Comparison of ENCODE assay signal across 1 cellular context in the genomic region with DNA sequence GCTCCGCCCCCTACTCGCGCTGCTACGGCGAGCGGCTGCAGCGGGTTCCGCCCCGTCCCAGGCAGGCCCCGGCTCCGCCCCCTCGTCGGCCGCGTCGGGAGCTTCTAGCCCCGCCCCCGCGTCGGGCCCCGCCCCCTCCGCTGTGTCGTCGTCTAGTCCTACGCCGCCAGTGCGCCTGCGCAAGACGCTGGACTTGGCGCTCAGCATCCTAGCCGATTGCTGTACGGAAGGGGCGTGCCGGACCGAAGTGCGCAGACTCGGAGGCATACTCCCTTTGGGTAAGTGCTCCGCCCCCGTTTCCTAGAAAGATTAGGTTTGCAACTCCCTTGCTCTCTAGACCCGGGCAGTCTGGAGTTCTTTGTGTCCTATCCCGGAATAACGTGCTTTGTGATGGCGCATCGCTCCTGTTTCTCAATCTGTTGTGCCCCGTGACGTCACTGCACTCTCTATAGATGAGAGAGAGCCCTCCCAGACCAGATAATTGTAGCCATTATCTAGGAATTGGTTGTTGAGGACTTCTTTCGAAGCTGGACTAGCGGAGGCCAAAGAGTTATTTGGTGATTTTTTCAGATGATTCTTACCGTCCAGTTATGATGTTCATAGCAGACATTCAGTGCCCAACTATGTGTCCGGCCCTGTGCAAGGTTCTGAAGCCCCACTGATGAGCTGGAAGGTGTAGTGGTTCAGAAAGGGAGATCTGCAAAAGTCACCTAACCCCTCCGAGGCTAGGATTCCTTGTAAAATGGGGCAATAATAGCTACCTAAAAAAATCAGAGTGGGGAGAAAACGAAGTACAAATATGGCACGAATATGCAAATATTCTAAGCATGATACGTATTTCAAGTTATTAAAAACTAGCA.
TF ChIP-seq lines count a peak whose summit lies in the region.

No MANE protein-coding gene starts in this region.

TF ChIP-seq in K562, 482 proteins besides CTCF, POLR2A, EP300 and RAD21 (continues in another document):
- TF ChIP-seq CREM (IDR thresholded peaks at IDR 0.05; ENCODE audit: low read depth) (peak; percentile 76), CHD1 (IDR thresholded peaks at IDR 0.05; ENCODE audit: low read length) (peak; percentile 52), RFX7 (CRISPR knock-in tag; IDR thresholded peaks at IDR 0.05) (no peak), FOXK2 (conservative IDR thresholded peaks at IDR 0.05 in 1 of 2, IDR thresholded peaks at IDR 0.05 in 1 of 2; ENCODE audit: low read depth in 2 of 2) (peak in 1 of 2 experiments; percentile 28; a peak in 1 of 4 replicates), FOXK1 (CRISPR knock-in tag; IDR thresholded peaks at IDR 0.05; ENCODE audit: borderline replicate concordance) (0 out of 2 replicates have a peak, but pooled peaks have one; percentile 61), RBBP5 (IDR thresholded peaks at IDR 0.05; ENCODE audit: borderline replicate concordance, insufficient read depth, low read length, poor library complexity, severe bottlenecking) (peak; percentile 10), MED1 (CRISPR knock-in tag; IDR thresholded peaks at IDR 0.05; ENCODE audit: borderline replicate concordance) (no peak), NR2C2 (CRISPR knock-in tag; IDR thresholded peaks at IDR 0.05) (no peak), NR2C2 (tag; IDR thresholded peaks at IDR 0.05) (no peak), NR3C1 (CRISPR knock-in tag; IDR thresholded peaks at IDR 0.05) (no peak), NFRKB (IDR thresholded peaks at IDR 0.05; ENCODE audit: low read depth) (peak; percentile 48; the same call in 1 of the 2 replicates), NFYB (IDR thresholded peaks at IDR 0.05; ENCODE audit: extremely low read depth, insufficient read length) (no peak), FOXJ3 (CRISPR knock-in tag; IDR thresholded peaks at IDR 0.05) (no peak), POLR2B (IDR thresholded peaks at IDR 0.05; ENCODE audit: low read depth, partially characterized antibody) (peak; percentile 15), POLR2AphosphoS2 (IDR thresholded peaks at IDR 0.05; ENCODE audit: low read length) (0 out of 2 replicates have a peak, but pooled peaks have one; percentile 16)
- TF ChIP-seq, protein P1, sequence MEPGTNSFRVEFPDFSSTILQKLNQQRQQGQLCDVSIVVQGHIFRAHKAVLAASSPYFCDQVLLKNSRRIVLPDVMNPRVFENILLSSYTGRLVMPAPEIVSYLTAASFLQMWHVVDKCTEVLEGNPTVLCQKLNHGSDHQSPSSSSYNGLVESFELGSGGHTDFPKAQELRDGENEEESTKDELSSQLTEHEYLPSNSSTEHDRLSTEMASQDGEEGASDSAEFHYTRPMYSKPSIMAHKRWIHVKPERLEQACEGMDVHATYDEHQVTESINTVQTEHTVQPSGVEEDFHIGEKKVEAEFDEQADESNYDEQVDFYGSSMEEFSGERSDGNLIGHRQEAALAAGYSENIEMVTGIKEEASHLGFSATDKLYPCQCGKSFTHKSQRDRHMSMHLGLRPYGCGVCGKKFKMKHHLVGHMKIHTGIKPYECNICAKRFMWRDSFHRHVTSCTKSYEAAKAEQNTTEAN (CRISPR knock-in tag; IDR thresholded peaks at IDR 0.05) = 0 out of 2 replicates have a peak, but pooled peaks have one; percentile 70
- TF ChIP-seq, protein P2, sequence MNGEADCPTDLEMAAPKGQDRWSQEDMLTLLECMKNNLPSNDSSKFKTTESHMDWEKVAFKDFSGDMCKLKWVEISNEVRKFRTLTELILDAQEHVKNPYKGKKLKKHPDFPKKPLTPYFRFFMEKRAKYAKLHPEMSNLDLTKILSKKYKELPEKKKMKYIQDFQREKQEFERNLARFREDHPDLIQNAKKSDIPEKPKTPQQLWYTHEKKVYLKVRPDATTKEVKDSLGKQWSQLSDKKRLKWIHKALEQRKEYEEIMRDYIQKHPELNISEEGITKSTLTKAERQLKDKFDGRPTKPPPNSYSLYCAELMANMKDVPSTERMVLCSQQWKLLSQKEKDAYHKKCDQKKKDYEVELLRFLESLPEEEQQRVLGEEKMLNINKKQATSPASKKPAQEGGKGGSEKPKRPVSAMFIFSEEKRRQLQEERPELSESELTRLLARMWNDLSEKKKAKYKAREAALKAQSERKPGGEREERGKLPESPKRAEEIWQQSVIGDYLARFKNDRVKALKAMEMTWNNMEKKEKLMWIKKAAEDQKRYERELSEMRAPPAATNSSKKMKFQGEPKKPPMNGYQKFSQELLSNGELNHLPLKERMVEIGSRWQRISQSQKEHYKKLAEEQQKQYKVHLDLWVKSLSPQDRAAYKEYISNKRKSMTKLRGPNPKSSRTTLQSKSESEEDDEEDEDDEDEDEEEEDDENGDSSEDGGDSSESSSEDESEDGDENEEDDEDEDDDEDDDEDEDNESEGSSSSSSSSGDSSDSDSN (IDR thresholded peaks at IDR 0.05; ENCODE audit: borderline replicate concordance in 1 of 2, low read depth in 2 of 2, low read length in 2 of 2) = no peak
- TF ChIP-seq, protein P3, sequence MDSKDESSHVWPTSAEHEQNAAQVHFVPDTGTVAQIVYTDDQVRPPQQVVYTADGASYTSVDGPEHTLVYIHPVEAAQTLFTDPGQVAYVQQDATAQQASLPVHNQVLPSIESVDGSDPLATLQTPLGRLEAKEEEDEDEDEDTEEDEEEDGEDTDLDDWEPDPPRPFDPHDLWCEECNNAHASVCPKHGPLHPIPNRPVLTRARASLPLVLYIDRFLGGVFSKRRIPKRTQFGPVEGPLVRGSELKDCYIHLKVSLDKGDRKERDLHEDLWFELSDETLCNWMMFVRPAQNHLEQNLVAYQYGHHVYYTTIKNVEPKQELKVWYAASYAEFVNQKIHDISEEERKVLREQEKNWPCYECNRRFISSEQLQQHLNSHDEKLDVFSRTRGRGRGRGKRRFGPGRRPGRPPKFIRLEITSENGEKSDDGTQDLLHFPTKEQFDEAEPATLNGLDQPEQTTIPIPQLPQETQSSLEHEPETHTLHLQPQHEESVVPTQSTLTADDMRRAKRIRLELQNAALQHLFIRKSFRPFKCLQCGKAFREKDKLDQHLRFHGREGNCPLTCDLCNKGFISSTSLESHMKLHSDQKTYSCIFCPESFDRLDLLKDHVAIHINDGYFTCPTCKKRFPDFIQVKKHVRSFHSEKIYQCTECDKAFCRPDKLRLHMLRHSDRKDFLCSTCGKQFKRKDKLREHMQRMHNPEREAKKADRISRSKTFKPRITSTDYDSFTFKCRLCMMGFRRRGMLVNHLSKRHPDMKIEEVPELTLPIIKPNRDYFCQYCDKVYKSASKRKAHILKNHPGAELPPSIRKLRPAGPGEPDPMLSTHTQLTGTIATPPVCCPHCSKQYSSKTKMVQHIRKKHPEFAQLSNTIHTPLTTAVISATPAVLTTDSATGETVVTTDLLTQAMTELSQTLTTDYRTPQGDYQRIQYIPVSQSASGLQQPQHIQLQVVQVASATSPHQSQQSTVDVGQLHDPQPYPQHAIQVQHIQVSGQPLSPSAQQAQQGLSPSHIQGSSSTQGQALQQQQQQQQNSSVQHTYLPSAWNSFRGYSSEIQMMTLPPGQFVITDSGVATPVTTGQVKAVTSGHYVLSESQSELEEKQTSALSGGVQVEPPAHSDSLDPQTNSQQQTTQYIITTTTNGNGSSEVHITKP (IDR thresholded peaks at IDR 0.05; ENCODE audit: partially characterized antibody) = peak; percentile 33
- TF ChIP-seq, protein P4, sequence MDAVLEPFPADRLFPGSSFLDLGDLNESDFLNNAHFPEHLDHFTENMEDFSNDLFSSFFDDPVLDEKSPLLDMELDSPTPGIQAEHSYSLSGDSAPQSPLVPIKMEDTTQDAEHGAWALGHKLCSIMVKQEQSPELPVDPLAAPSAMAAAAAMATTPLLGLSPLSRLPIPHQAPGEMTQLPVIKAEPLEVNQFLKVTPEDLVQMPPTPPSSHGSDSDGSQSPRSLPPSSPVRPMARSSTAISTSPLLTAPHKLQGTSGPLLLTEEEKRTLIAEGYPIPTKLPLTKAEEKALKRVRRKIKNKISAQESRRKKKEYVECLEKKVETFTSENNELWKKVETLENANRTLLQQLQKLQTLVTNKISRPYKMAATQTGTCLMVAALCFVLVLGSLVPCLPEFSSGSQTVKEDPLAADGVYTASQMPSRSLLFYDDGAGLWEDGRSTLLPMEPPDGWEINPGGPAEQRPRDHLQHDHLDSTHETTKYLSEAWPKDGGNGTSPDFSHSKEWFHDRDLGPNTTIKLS (IDR thresholded peaks at IDR 0.05; ENCODE audit: borderline replicate concordance, low read depth) = peak; percentile 11; the same call in 1 of the 2 replicates
- TF ChIP-seq, protein P5, sequence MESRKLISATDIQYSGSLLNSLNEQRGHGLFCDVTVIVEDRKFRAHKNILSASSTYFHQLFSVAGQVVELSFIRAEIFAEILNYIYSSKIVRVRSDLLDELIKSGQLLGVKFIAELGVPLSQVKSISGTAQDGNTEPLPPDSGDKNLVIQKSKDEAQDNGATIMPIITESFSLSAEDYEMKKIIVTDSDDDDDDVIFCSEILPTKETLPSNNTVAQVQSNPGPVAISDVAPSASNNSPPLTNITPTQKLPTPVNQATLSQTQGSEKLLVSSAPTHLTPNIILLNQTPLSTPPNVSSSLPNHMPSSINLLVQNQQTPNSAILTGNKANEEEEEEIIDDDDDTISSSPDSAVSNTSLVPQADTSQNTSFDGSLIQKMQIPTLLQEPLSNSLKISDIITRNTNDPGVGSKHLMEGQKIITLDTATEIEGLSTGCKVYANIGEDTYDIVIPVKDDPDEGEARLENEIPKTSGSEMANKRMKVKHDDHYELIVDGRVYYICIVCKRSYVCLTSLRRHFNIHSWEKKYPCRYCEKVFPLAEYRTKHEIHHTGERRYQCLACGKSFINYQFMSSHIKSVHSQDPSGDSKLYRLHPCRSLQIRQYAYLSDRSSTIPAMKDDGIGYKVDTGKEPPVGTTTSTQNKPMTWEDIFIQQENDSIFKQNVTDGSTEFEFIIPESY (CRISPR knock-in tag; IDR thresholded peaks at IDR 0.05) = peak; percentile 25; the same call in 1 of the 2 replicates
- TF ChIP-seq, protein P6, sequence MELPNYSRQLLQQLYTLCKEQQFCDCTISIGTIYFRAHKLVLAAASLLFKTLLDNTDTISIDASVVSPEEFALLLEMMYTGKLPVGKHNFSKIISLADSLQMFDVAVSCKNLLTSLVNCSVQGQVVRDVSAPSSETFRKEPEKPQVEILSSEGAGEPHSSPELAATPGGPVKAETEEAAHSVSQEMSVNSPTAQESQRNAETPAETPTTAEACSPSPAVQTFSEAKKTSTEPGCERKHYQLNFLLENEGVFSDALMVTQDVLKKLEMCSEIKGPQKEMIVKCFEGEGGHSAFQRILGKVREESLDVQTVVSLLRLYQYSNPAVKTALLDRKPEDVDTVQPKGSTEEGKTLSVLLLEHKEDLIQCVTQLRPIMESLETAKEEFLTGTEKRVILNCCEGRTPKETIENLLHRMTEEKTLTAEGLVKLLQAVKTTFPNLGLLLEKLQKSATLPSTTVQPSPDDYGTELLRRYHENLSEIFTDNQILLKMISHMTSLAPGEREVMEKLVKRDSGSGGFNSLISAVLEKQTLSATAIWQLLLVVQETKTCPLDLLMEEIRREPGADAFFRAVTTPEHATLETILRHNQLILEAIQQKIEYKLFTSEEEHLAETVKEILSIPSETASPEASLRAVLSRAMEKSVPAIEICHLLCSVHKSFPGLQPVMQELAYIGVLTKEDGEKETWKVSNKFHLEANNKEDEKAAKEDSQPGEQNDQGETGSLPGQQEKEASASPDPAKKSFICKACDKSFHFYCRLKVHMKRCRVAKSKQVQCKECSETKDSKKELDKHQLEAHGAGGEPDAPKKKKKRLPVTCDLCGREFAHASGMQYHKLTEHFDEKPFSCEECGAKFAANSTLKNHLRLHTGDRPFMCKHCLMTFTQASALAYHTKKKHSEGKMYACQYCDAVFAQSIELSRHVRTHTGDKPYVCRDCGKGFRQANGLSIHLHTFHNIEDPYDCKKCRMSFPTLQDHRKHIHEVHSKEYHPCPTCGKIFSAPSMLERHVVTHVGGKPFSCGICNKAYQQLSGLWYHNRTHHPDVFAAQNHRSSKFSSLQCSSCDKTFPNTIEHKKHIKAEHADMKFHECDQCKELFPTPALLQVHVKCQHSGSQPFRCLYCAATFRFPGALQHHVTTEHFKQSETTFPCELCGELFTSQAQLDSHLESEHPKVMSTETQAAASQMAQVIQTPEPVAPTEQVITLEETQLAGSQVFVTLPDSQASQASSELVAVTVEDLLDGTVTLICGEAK (IDR thresholded peaks at IDR 0.05) = peak; percentile 64
- TF ChIP-seq, protein P6 (CRISPR knock-in tag; IDR thresholded peaks at IDR 0.05) = no peak
- TF ChIP-seq, protein P7, sequence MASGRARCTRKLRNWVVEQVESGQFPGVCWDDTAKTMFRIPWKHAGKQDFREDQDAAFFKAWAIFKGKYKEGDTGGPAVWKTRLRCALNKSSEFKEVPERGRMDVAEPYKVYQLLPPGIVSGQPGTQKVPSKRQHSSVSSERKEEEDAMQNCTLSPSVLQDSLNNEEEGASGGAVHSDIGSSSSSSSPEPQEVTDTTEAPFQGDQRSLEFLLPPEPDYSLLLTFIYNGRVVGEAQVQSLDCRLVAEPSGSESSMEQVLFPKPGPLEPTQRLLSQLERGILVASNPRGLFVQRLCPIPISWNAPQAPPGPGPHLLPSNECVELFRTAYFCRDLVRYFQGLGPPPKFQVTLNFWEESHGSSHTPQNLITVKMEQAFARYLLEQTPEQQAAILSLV (tag; IDR thresholded peaks at IDR 0.05) = no peak
- TF ChIP-seq, protein P8, sequence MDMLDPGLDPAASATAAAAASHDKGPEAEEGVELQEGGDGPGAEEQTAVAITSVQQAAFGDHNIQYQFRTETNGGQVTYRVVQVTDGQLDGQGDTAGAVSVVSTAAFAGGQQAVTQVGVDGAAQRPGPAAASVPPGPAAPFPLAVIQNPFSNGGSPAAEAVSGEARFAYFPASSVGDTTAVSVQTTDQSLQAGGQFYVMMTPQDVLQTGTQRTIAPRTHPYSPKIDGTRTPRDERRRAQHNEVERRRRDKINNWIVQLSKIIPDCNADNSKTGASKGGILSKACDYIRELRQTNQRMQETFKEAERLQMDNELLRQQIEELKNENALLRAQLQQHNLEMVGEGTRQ (CRISPR knock-in tag; IDR thresholded peaks at IDR 0.05) = no peak
